32 cellular contexts compared by ENCODE assay signal in genomic region chr3:127212711-127213110, GRCh38. TPM values are rescaled to one million over a fixed set of nuclear protein-coding genes. Genes with fewer than 3 reads are reported as not detected.
A peak's percentile ranks its signal among the peaks of the same experiment; 100 is the strongest.
DNase-seq lines count a peak whose midpoint lies in the region; ATAC-seq, FAIRE-seq and TF ChIP-seq lines count a peak whose summit lies in the region.
"Had no signal": no experiment of that assay in that cellular context is flagged by ENCODE, and none has a peak within 500 bp of the region (broad histone marks: within the 10 kb centered on the region; RNA-seq: fewer than 3 reads in every experiment).

No MANE protein-coding gene starts in this region.

- TF ChIP-seq EP300 in sigmoid colon (IDR thresholded peaks at IDR 0.05), result no peak

- DNase-seq in DND-41 (no peak), bronchial epithelial cell (ENCODE audit: low read depth) (no peak), mesendoderm (no peak), sigmoid colon (peak; percentile 17), KBM-7 (no peak)
- no peak for DNase-seq in activated CD4-positive, alpha-beta T cell treated with anti-CD3 and anti-CD28 coated beads for 4 hours
- DNase-seq: BE2C; CD4-positive, alpha-beta T cell; HFFc6; Karpas-422; MV-4-11; NCI-H1105; NCI-H146; NCI-H2029; NCI-H446 treated with DMSO at 0.1 percent for 48 hours; NCI-H526; NCI-H82; NK-92 treated with Interleukin-12 subunit alpha and Interleukin-12 subunit beta, amount 100 ng/mL, for 24 hours; PC-9; SJCRH30; T-cell had no signal

- H2BK5ac ChIP-seq in mesendoderm (ENCODE audit: low read length), result no peak overlapping the region

- no peak for ATAC-seq in DND-41 (ENCODE audit: insufficient read depth, low read depth)
- no peak for ATAC-seq in GM18520 (IDR thresholded peaks at IDR 0.05; ENCODE audit: unreplicated experiment)
- ATAC-seq: GM23338, Right ventricle myocardium inferior, T-cell had no signal

- no peak for TF ChIP-seq POLR2A in sigmoid colon (IDR thresholded peaks at IDR 0.05)

- H2BK120ac ChIP-seq in mesendoderm (ENCODE audit: low read depth, low read length), result no peak overlapping the region

- in situ Hi-C loops in KBM-7 (cut with MboI; ENCODE audit: low pct_unique_long_range_greater_than_20kb, low sequenced_read_pairs), result no loop called here

- no peak overlapping the region for H3K18ac ChIP-seq in mesendoderm (ENCODE audit: low read length)

- H3K4me3 ChIP-seq in DND-41 (ENCODE audit: low read depth in 1 of 2, low read length in 2 of 2) (no peak overlapping the region), bronchial epithelial cell (ENCODE audit: low read depth, low read length) (no peak overlapping the region), mesendoderm (ENCODE audit: low read length) (no peak overlapping the region), sigmoid colon (no peak overlapping the region)
- H3K4me3 ChIP-seq: GM23338, HAP-1, PC-9, SJCRH30 had no signal

- H3K27me3 ChIP-seq in DND-41 (ENCODE audit: insufficient read depth, low read length, poor library complexity) (no peaks in the 10 kb centered on the region), bronchial epithelial cell (ENCODE audit: control insufficient read depth, insufficient read depth, low read length) (no peaks in the 10 kb centered on the region), mesendoderm (ENCODE audit: insufficient read depth, low read length, poor library complexity) (no peaks in the 10 kb centered on the region), sigmoid colon (peaks cover 0 to 31% (median 8%) of the 10 kb centered on the region in 3 donors)
- H3K27me3 ChIP-seq: BE2C had no signal

- no peak overlapping the region for H3K56ac ChIP-seq in mesendoderm (ENCODE audit: low read length)

- H3K9me3 ChIP-seq in DND-41 (ENCODE audit: insufficient read depth, low read length, severe bottlenecking) (no peaks in the 10 kb centered on the region), sigmoid colon (no peaks in the 10 kb centered on the region)
- H3K9me3 ChIP-seq: BE2C, HAP-1, SJCRH30 had no signal

- no peak overlapping the region for H4K5ac ChIP-seq in mesendoderm (ENCODE audit: low read length)

- intact Hi-C loops in sigmoid colon (cut with DNase I), result no loop called here

- no peak overlapping the region for H4K8ac ChIP-seq in mesendoderm (ENCODE audit: low read depth, low read length)

- H2AFZ ChIP-seq in DND-41 (ENCODE audit: low read depth, low read length), result no peak overlapping the region
- H2AFZ ChIP-seq: GM23338, PC-9 had no signal

- H3K4me2 ChIP-seq in DND-41 (ENCODE audit: insufficient read depth, low read length) (no peak overlapping the region), mesendoderm (ENCODE audit: low read length) (no peak overlapping the region)
- H3K4me2 ChIP-seq: GM23338, PC-9 had no signal

- H3K36me3 ChIP-seq in DND-41 (ENCODE audit: insufficient read depth, low read length) (no peaks in the 10 kb centered on the region), bronchial epithelial cell (ENCODE audit: control insufficient read depth, insufficient read depth, low read length) (no peaks in the 10 kb centered on the region), mesendoderm (ENCODE audit: control insufficient read depth, insufficient read depth, low read length) (no peaks in the 10 kb centered on the region), sigmoid colon (no peaks in the 10 kb centered on the region)
- H3K36me3 ChIP-seq: BE2C, HAP-1, SJCRH30 had no signal

- H2AK5ac ChIP-seq in mesendoderm (ENCODE audit: low read length), result peak overlapping the region; percentile 7

- TF ChIP-seq CTCF in DND-41 (IDR thresholded peaks at IDR 0.05; ENCODE audit: borderline replicate concordance, extremely low read depth, low read length, poor library complexity, severe bottlenecking) (no peak), bronchial epithelial cell (IDR thresholded peaks at IDR 0.05; ENCODE audit: insufficient read depth, low read length, severe bottlenecking) (no peak), sigmoid colon (IDR thresholded peaks at IDR 0.05) (no peak)

- H2BK15ac ChIP-seq in mesendoderm (replicated peaks; ENCODE audit: low read depth), result no peak overlapping the region

- H3K9ac ChIP-seq in DND-41 (ENCODE audit: low read depth, low read length), result no peak overlapping the region
- H3K9ac ChIP-seq in mesendoderm (ENCODE audit: low read length), result no peak overlapping the region

- H3K4me1 ChIP-seq in DND-41 (ENCODE audit: insufficient read depth, low read length) (peaks cover 43% of the 10 kb centered on the region), mesendoderm (ENCODE audit: control insufficient read depth, low read depth, low read length) (peaks cover 15% of the 10 kb centered on the region), sigmoid colon (no peaks in the 10 kb centered on the region)
- H3K4me1 ChIP-seq: BE2C, HAP-1 had no signal

- no peaks in the 10 kb centered on the region for H4K20me1 ChIP-seq in DND-41 (ENCODE audit: insufficient read depth, low read length)

- H3K23ac ChIP-seq in mesendoderm (ENCODE audit: low read length), result no peak overlapping the region

- H3K27ac ChIP-seq in DND-41 (ENCODE audit: low read length) (peak overlapping the region; percentile 32), mesendoderm (ENCODE audit: low read depth, low read length) (no peak overlapping the region), sigmoid colon (no peak overlapping the region)
- H3K27ac ChIP-seq: PC-9, SJCRH30 had no signal

- H3K79me2 ChIP-seq in DND-41 (ENCODE audit: insufficient read depth, low read length) (no peaks in the 10 kb centered on the region), mesendoderm (ENCODE audit: control insufficient read depth, insufficient read depth, low read length) (no peaks in the 10 kb centered on the region)

- peak; percentile 93 for FAIRE-seq in bronchial epithelial cell (lab: Jason Lieb, UNC)
- FAIRE-seq: D721Med had no signal

- no peaks in the 10 kb centered on the region for H3K79me1 ChIP-seq in mesendoderm (ENCODE audit: low read length)

- no peak overlapping the region for H3K4ac ChIP-seq in mesendoderm (ENCODE audit: low read depth, low read length)

- WGBS in mesendoderm (ENCODE audit: extremely low coverage, insufficient coverage, low lambda C conversion rate), result no CpG with 5 or more reads among the region's 5 CpGs
- 86 to 87% methylated on average over 5 of the region's 5 CpGs for WGBS in sigmoid colon, 2 donors

RNA-seq across cellular contexts. Expression of gene PRR23E, which starts 19.8 kb away (rescaled TPM):
- total RNA-seq in bronchial epithelial cell, result not detected in 2 replicates
- polyA plus RNA-seq in mesendoderm (2013, experiment 1 of 2), result not detected
- polyA plus RNA-seq in mesendoderm (2013, experiment 2 of 2), result not detected
- total RNA-seq in sigmoid colon, result not detected
- polyA plus RNA-seq in sigmoid colon, result not detected
- total RNA-seq: A673; CD4-positive, alpha-beta T cell; Daoy; G401; GM23338; HFFc6; MCF 10A; PC-9; Right ventricle myocardium inferior; RPMI7951; SJCRH30; T-cell had no signal
- polyA plus RNA-seq: GM23338, IgD-negative memory B cell had no signal
